Comparison of ENCODE assay signal across 8 cellular contexts in genomic region chr10:97117372-97117771, GRCh38.
DNase-seq lines count a peak whose midpoint lies in the region; ATAC-seq and TF ChIP-seq lines count a peak whose summit lies in the region.

No MANE protein-coding gene starts in this region.

- H3K27ac ChIP-seq in CD4-positive, alpha-beta memory T cell (ENCODE audit: low read depth, low read length): no peak overlapping the region

- CTCF ChIA-PET in CD4-positive, alpha-beta memory T cell (lab: Charles Lee; ENCODE audit: partially characterized antibody): interaction anchor here (2.5 to 2.7 kb wide), 2 partner anchors 45 to 93 kb away, joined by 9 to 11 read pairs; no protein-coding TSS in a partner anchor

- no peak overlapping the region for H3K27ac Mint-ChIP-seq in activated T-cell treated with anti-CD3 and anti-CD28 coated beads, Interleukin-2, amount 50 U/mL, for 72 hours
- no peak overlapping the region for H3K27ac Mint-ChIP-seq in CD4-positive, alpha-beta memory T cell

- no peaks in the 10 kb centered on the region for H3K27me3 ChIP-seq in CD4-positive, alpha-beta memory T cell (ENCODE audit: insufficient read depth, low read length)

- POLR2A ChIA-PET in CD4-positive, alpha-beta memory T cell (lab: Charles Lee; ENCODE audit: partially characterized antibody): no interaction called here

- H3K4me3 ChIP-seq in LNCaP clone FGC (ENCODE audit: low read depth, low read length) (no peak overlapping the region), astrocyte of the spinal cord (ENCODE audit: low read depth, low read length) (no peak overlapping the region)
- no peak overlapping the region for H3K4me3 ChIP-seq in CD4-positive, alpha-beta memory T cell (ENCODE audit: low read length in 2 of 2)

- no peaks in the 10 kb centered on the region for H3K36me3 Mint-ChIP-seq in activated T-cell treated with anti-CD3 and anti-CD28 coated beads, Interleukin-2, amount 50 U/mL, for 72 hours (ENCODE audit: insufficient read depth in 2 of 2)
- no peaks in the 10 kb centered on the region for H3K36me3 Mint-ChIP-seq in CD4-positive, alpha-beta memory T cell

- DNase-seq in DMS 273 (lab: John Stamatoyannopoulos, UW; ENCODE audit: unreplicated experiment) (peak; percentile 26), DMS 273 treated with DMSO at 0.1 percent for 48 hours (lab: John Stamatoyannopoulos, UW) (no peak), LNCaP clone FGC (ENCODE audit: low read depth) (peak; percentile 1), astrocyte of the spinal cord (ENCODE audit: low read depth, low spot score) (no peak), lung microvascular endothelial cell (ENCODE audit: low read depth in 2 of 2) (peak; percentile 6 to 42)
- no peak for DNase-seq in activated CD4-positive, CD25-positive, alpha-beta regulatory T cell treated with anti-CD3 and anti-CD28 coated beads, Interleukin-2, amount 50 U/mL, for 72 hours
- no peak for DNase-seq in activated T-cell treated with anti-CD3 and anti-CD28 coated beads, Interleukin-2, amount 50 U/mL, for 72 hours
- DNase-seq in CD4-positive, alpha-beta memory T cell: no peak

- no peaks in the 10 kb centered on the region for H3K36me3 ChIP-seq in CD4-positive, alpha-beta memory T cell (ENCODE audit: insufficient read depth, low read length)

- H3K9me3 ChIP-seq in CD4-positive, alpha-beta memory T cell (ENCODE audit: control insufficient read depth in 1 of 2, low read length in 2 of 2): no peaks in the 10 kb centered on the region

- no peak overlapping the region for H3K4me3 Mint-ChIP-seq in activated T-cell treated with anti-CD3 and anti-CD28 coated beads, Interleukin-2, amount 50 U/mL, for 72 hours
- no peak overlapping the region for H3K4me3 Mint-ChIP-seq in CD4-positive, alpha-beta memory T cell

- H3K9me3 Mint-ChIP-seq in activated T-cell treated with anti-CD3 and anti-CD28 coated beads, Interleukin-2, amount 50 U/mL, for 72 hours: no peaks in the 10 kb centered on the region
- no peaks in the 10 kb centered on the region for H3K9me3 Mint-ChIP-seq in CD4-positive, alpha-beta memory T cell

- TF ChIP-seq CTCF in LNCaP clone FGC (IDR thresholded peaks at IDR 0.05; ENCODE audit: control insufficient read depth, extremely low read depth, insufficient read depth) (peak; percentile 41), astrocyte of the spinal cord (IDR thresholded peaks at IDR 0.05; ENCODE audit: low read depth, low read length) (peak; percentile 1)

- in situ Hi-C loops in astrocyte of the spinal cord (cut with HindIII; ENCODE audit: low sequenced_read_pairs): no loop called here

- peaks cover 19% of the 10 kb centered on the region for H3K27me3 Mint-ChIP-seq in activated T-cell treated with anti-CD3 and anti-CD28 coated beads, Interleukin-2, amount 50 U/mL, for 72 hours (ENCODE audit: low read depth)
- H3K27me3 Mint-ChIP-seq in CD4-positive, alpha-beta memory T cell: peaks cover 9 to 12% of the 10 kb centered on the region in 2 donors

- no peaks in the 10 kb centered on the region for H3K4me1 Mint-ChIP-seq in activated T-cell treated with anti-CD3 and anti-CD28 coated beads, Interleukin-2, amount 50 U/mL, for 72 hours (ENCODE audit: low read depth)
- H3K4me1 Mint-ChIP-seq in CD4-positive, alpha-beta memory T cell: no peaks in the 10 kb centered on the region

- intact Hi-C loops in CD4-positive, alpha-beta memory T cell (cut with micrococcal nuclease): no loop called here

- ATAC-seq in activated T-cell treated with anti-CD3 and anti-CD28 coated beads, Interleukin-2, amount 50 U/mL, for 72 hours (replicated peaks in 1 of 2): no peak

- H3K4me1 ChIP-seq in CD4-positive, alpha-beta memory T cell (ENCODE audit: insufficient read depth, low read length): no peaks in the 10 kb centered on the region

Comparison
In these comparisons a context has a peak if more than half of its experiments do, and no peak if none do; other contexts are left out.
1. DNase-seq: peak in DMS 273 (single experiment), LNCaP clone FGC (single experiment) and lung microvascular endothelial cell (2 of 2); none in DMS 273 treated with DMSO at 0.1 percent for 48 hours (single experiment), astrocyte of the spinal cord (single experiment), activated CD4-positive, CD25-positive, alpha-beta regulatory T cell treated with anti-CD3 and anti-CD28 coated beads, Interleukin-2, amount 50 U/mL, for 72 hours (single experiment), activated T-cell treated with anti-CD3 and anti-CD28 coated beads, Interleukin-2, amount 50 U/mL, for 72 hours (0 of 2) and CD4-positive, alpha-beta memory T cell (0 of 5).